1 cellular context compared by ENCODE assay signal in the genomic region with DNA sequence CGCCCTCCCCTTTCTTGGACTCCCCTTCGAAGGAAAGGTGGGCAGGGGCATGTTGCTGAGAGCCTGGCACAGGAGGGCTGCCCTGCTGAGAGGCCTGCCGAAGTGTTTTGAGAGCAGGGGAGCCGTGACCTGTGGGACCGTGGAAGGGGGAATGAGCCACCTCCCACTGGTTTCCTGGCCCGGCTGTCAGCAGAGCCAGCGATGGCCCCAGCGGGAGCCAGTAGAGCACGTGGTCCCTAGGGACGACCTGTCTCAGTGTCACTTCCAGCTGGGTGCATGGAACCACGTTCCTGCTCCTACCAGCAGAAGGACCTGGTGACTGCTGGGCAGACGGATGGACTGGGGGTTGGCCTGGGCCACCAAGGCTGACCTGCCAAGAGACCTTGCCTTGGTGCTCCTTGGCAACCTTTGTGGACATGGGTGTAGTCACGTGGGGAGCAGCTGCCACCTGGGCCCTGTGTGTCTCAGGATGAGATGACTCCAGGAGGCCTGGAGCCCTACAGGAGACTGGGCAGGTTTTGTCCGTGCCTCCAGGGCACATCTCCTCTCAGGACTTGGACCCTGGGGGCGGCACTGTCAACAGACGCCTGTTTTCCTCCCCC.
A peak's percentile ranks its signal among the peaks of the same experiment; 100 is the strongest.
TF ChIP-seq lines count a peak whose summit lies in the region.

No MANE protein-coding gene starts in this region.

TF ChIP-seq in K562, 482 proteins besides CTCF, POLR2A, EP300 and RAD21 (continued from another document):
- TF ChIP-seq, protein P1, sequence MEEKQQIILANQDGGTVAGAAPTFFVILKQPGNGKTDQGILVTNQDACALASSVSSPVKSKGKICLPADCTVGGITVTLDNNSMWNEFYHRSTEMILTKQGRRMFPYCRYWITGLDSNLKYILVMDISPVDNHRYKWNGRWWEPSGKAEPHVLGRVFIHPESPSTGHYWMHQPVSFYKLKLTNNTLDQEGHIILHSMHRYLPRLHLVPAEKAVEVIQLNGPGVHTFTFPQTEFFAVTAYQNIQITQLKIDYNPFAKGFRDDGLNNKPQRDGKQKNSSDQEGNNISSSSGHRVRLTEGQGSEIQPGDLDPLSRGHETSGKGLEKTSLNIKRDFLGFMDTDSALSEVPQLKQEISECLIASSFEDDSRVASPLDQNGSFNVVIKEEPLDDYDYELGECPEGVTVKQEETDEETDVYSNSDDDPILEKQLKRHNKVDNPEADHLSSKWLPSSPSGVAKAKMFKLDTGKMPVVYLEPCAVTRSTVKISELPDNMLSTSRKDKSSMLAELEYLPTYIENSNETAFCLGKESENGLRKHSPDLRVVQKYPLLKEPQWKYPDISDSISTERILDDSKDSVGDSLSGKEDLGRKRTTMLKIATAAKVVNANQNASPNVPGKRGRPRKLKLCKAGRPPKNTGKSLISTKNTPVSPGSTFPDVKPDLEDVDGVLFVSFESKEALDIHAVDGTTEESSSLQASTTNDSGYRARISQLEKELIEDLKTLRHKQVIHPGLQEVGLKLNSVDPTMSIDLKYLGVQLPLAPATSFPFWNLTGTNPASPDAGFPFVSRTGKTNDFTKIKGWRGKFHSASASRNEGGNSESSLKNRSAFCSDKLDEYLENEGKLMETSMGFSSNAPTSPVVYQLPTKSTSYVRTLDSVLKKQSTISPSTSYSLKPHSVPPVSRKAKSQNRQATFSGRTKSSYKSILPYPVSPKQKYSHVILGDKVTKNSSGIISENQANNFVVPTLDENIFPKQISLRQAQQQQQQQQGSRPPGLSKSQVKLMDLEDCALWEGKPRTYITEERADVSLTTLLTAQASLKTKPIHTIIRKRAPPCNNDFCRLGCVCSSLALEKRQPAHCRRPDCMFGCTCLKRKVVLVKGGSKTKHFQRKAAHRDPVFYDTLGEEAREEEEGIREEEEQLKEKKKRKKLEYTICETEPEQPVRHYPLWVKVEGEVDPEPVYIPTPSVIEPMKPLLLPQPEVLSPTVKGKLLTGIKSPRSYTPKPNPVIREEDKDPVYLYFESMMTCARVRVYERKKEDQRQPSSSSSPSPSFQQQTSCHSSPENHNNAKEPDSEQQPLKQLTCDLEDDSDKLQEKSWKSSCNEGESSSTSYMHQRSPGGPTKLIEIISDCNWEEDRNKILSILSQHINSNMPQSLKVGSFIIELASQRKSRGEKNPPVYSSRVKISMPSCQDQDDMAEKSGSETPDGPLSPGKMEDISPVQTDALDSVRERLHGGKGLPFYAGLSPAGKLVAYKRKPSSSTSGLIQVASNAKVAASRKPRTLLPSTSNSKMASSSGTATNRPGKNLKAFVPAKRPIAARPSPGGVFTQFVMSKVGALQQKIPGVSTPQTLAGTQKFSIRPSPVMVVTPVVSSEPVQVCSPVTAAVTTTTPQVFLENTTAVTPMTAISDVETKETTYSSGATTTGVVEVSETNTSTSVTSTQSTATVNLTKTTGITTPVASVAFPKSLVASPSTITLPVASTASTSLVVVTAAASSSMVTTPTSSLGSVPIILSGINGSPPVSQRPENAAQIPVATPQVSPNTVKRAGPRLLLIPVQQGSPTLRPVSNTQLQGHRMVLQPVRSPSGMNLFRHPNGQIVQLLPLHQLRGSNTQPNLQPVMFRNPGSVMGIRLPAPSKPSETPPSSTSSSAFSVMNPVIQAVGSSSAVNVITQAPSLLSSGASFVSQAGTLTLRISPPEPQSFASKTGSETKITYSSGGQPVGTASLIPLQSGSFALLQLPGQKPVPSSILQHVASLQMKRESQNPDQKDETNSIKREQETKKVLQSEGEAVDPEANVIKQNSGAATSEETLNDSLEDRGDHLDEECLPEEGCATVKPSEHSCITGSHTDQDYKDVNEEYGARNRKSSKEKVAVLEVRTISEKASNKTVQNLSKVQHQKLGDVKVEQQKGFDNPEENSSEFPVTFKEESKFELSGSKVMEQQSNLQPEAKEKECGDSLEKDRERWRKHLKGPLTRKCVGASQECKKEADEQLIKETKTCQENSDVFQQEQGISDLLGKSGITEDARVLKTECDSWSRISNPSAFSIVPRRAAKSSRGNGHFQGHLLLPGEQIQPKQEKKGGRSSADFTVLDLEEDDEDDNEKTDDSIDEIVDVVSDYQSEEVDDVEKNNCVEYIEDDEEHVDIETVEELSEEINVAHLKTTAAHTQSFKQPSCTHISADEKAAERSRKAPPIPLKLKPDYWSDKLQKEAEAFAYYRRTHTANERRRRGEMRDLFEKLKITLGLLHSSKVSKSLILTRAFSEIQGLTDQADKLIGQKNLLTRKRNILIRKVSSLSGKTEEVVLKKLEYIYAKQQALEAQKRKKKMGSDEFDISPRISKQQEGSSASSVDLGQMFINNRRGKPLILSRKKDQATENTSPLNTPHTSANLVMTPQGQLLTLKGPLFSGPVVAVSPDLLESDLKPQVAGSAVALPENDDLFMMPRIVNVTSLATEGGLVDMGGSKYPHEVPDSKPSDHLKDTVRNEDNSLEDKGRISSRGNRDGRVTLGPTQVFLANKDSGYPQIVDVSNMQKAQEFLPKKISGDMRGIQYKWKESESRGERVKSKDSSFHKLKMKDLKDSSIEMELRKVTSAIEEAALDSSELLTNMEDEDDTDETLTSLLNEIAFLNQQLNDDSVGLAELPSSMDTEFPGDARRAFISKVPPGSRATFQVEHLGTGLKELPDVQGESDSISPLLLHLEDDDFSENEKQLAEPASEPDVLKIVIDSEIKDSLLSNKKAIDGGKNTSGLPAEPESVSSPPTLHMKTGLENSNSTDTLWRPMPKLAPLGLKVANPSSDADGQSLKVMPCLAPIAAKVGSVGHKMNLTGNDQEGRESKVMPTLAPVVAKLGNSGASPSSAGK (IDR thresholded peaks at IDR 0.05), result 0 out of 2 replicates have a peak, but pooled peaks have one; percentile 18
- TF ChIP-seq L3MBTL2 (IDR thresholded peaks at IDR 0.05), result 0 out of 2 replicates have a peak, but pooled peaks have one; percentile 24
- TF ChIP-seq, protein P2, sequence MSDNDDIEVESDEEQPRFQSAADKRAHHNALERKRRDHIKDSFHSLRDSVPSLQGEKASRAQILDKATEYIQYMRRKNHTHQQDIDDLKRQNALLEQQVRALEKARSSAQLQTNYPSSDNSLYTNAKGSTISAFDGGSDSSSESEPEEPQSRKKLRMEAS (CRISPR knock-in tag; IDR thresholded peaks at IDR 0.05), result peak; percentile 65
